Comparison of ENCODE assay signal across 31 cellular contexts in genomic region chr1:180184041-180184440, GRCh38. TPM values are rescaled to one million over a fixed set of nuclear protein-coding genes. Genes with fewer than 3 reads are reported as not detected.
"Had no signal": no experiment of that assay in that cellular context is flagged by ENCODE, and none has a peak within 500 bp of the region (broad histone marks: within the 10 kb centered on the region; RNA-seq: fewer than 3 reads in every experiment).

No MANE protein-coding gene starts in this region.

- H3K4me3 Mint-ChIP-seq: activated CD4-positive, alpha-beta T cell treated with anti-CD3 and anti-CD28 coated beads for 36 hours; activated naive CD4-positive, alpha-beta T cell treated with anti-CD3 and anti-CD28 coated beads, Interleukin-2, amount 50 U/mL, for 24 hours; activated T-cell treated with anti-CD3 and anti-CD28 coated beads, Interleukin-2, amount 50 U/mL, for 4 hours; activated T-helper 17 cell treated with anti-CD3 and anti-CD28 coated beads, Interleukin-2, amount 50 U/mL, for 72 hours; memory B cell; naive thymus-derived CD4-positive, alpha-beta T cell; neural crest cell; stimulated activated naive B cell treated with anti-CD40 and anti-IgM and Interleukin-4, amounts not matched to agents 10 μg/mL and 1 μg/mL and 100 μg/mL, for 72 hours; T-helper 1 cell treated with Interleukin-12 subunit alpha and Interleukin-12 subunit beta and Interleukin-4 antibody, amounts not matched to agents 30 μg/mL and 1 μg/mL, for 36 hours had no signal

- ATAC-seq: activated CD4-positive, alpha-beta T cell treated with anti-CD3 and anti-CD28 coated beads for 36 hours; activated T-cell treated with anti-CD3 and anti-CD28 coated beads, Interleukin-2, amount 50 U/mL, for 4 hours; activated T-helper 17 cell treated with anti-CD3 and anti-CD28 coated beads, Interleukin-2, amount 50 U/mL, for 72 hours; esophagus mucosa; left colon; naive thymus-derived CD4-positive, alpha-beta T cell; right lobe of liver; stimulated activated naive B cell treated with anti-CD40 and anti-IgM and Interleukin-4, amounts not matched to agents 10 μg/mL and 1 μg/mL and 100 μg/mL, for 72 hours had no signal

- H3K27me3 Mint-ChIP-seq: activated CD4-positive, alpha-beta T cell treated with anti-CD3 and anti-CD28 coated beads for 36 hours; activated naive CD4-positive, alpha-beta T cell treated with anti-CD3 and anti-CD28 coated beads, Interleukin-2, amount 50 U/mL, for 24 hours; activated T-helper 17 cell treated with anti-CD3 and anti-CD28 coated beads, Interleukin-2, amount 50 U/mL, for 72 hours; memory B cell; naive thymus-derived CD4-positive, alpha-beta T cell; stimulated activated naive B cell treated with anti-CD40 and anti-IgM and Interleukin-4, amounts not matched to agents 10 μg/mL and 1 μg/mL and 100 μg/mL, for 72 hours had no signal

- DNase-seq: activated CD4-positive, alpha-beta T cell treated with anti-CD3 and anti-CD28 coated beads for 36 hours; activated gamma-delta T cell treated with Interleukin-2 at 50 U/mL for 16 hours; activated T-cell treated with anti-CD3 and anti-CD28 coated beads, Interleukin-2, amount 50 U/mL, for 4 hours; adrenal gland; brain microvascular endothelial cell; caudate nucleus; foreskin fibroblast; head of caudate nucleus; hippocampal formation; midbrain; naive thymus-derived CD4-positive, alpha-beta T cell; occipital lobe; stimulated activated CD4-positive, alpha-beta T cell treated with anti-CD3 and anti-CD28 coated beads, Interleukin-4, amount 100 ng/mL, for 24 hours; stimulated activated naive B cell treated with anti-CD40 and anti-IgM and Interleukin-4, amounts not matched to agents 10 μg/mL and 1 μg/mL and 100 μg/mL, for 72 hours; stomach; SW 1271; T1000; thyroid gland had no signal

- H3K4me1 Mint-ChIP-seq: activated CD4-positive, alpha-beta T cell treated with anti-CD3 and anti-CD28 coated beads for 36 hours; activated naive CD4-positive, alpha-beta T cell treated with anti-CD3 and anti-CD28 coated beads, Interleukin-2, amount 50 U/mL, for 24 hours; activated T-helper 17 cell treated with anti-CD3 and anti-CD28 coated beads, Interleukin-2, amount 50 U/mL, for 72 hours; memory B cell; naive thymus-derived CD4-positive, alpha-beta T cell; stimulated activated naive B cell treated with anti-CD40 and anti-IgM and Interleukin-4, amounts not matched to agents 10 μg/mL and 1 μg/mL and 100 μg/mL, for 72 hours had no signal

- H3K36me3 ChIP-seq: right lobe of liver, thyroid gland had no signal

- H3K4me3 ChIP-seq: adrenal gland, ascending aorta, right lobe of liver, SK-N-MC, skin epidermis, stomach, thyroid gland had no signal

- H3K9me3 Mint-ChIP-seq: activated naive CD4-positive, alpha-beta T cell treated with anti-CD3 and anti-CD28 coated beads, Interleukin-2, amount 50 U/mL, for 24 hours; activated T-cell treated with anti-CD3 and anti-CD28 coated beads, Interleukin-2, amount 50 U/mL, for 4 hours; activated T-helper 17 cell treated with anti-CD3 and anti-CD28 coated beads, Interleukin-2, amount 50 U/mL, for 72 hours; memory B cell; naive thymus-derived CD4-positive, alpha-beta T cell; neural crest cell; stimulated activated naive B cell treated with anti-CD40 and anti-IgM and Interleukin-4, amounts not matched to agents 10 μg/mL and 1 μg/mL and 100 μg/mL, for 72 hours; T-helper 1 cell treated with Interleukin-12 subunit alpha and Interleukin-12 subunit beta and Interleukin-4 antibody, amounts not matched to agents 30 μg/mL and 1 μg/mL, for 36 hours had no signal

- H3K27me3 ChIP-seq: adrenal gland, ascending aorta, brain microvascular endothelial cell, right lobe of liver, stomach, thyroid gland had no signal

- FAIRE-seq: keratinocyte had no signal

- H3K27ac ChIP-seq: adrenal gland, ascending aorta, brain microvascular endothelial cell, right lobe of liver, SK-N-MC, skin epidermis, stomach, thyroid gland had no signal

- H3K9me3 ChIP-seq: adrenal gland, ascending aorta, right lobe of liver, stomach, thyroid gland had no signal

- H3K4me1 ChIP-seq: adrenal gland, ascending aorta, right lobe of liver, stomach, thyroid gland had no signal

- H3K27ac Mint-ChIP-seq: activated CD4-positive, alpha-beta T cell treated with anti-CD3 and anti-CD28 coated beads for 36 hours; activated naive CD4-positive, alpha-beta T cell treated with anti-CD3 and anti-CD28 coated beads, Interleukin-2, amount 50 U/mL, for 24 hours; activated T-helper 17 cell treated with anti-CD3 and anti-CD28 coated beads, Interleukin-2, amount 50 U/mL, for 72 hours; memory B cell; naive thymus-derived CD4-positive, alpha-beta T cell; stimulated activated naive B cell treated with anti-CD40 and anti-IgM and Interleukin-4, amounts not matched to agents 10 μg/mL and 1 μg/mL and 100 μg/mL, for 72 hours; T-helper 1 cell treated with Interleukin-12 subunit alpha and Interleukin-12 subunit beta and Interleukin-4 antibody, amounts not matched to agents 30 μg/mL and 1 μg/mL, for 36 hours had no signal

RNA-seq across cellular contexts. Expression of gene LHX4, which starts 46.0 kb away (rescaled TPM):
- total RNA-seq: activated CD4-positive, alpha-beta T cell treated with anti-CD3 and anti-CD28 coated beads for 36 hours; adrenal gland; ascending aorta; right lobe of liver; thyroid gland; ureter had no signal
- polyA plus RNA-seq: adrenal gland, keratinocyte had no signal
